Comparison of ENCODE assay signal across 13 cellular contexts in genomic region chr20:24502184-24502583, GRCh38. TPM values are rescaled to one million over a fixed set of nuclear protein-coding genes. Genes with fewer than 3 reads are reported as not detected.
DNase-seq lines count a peak whose midpoint lies in the region; ATAC-seq and TF ChIP-seq lines count a peak whose summit lies in the region.
"Had no signal": no experiment of that assay in that cellular context is flagged by ENCODE, and none has a peak within 500 bp of the region (broad histone marks: within the 10 kb centered on the region; RNA-seq: fewer than 3 reads in every experiment).

No MANE protein-coding gene starts in this region.

- no peaks in the 10 kb centered on the region for H3K27me3 ChIP-seq in SJCRH30
- H3K27me3 ChIP-seq in suprapubic skin, result no peaks in the 10 kb centered on the region

- H3K4me1 ChIP-seq in SJCRH30, result no peaks in the 10 kb centered on the region
- no peaks in the 10 kb centered on the region for H3K4me1 ChIP-seq in suprapubic skin

- no peak for TF ChIP-seq CTCF in fibroblast of villous mesenchyme (IDR thresholded peaks at IDR 0.05; ENCODE audit: insufficient read depth, low read depth, low read length)
- no peak for TF ChIP-seq CTCF in suprapubic skin (IDR thresholded peaks at IDR 0.05)

- H3K4me3 ChIP-seq in SJCRH30 (no peak overlapping the region), fibroblast of villous mesenchyme (ENCODE audit: low read depth, low read length) (no peak overlapping the region), suprapubic skin (no peak overlapping the region)

- TF ChIP-seq EP300 in suprapubic skin (IDR thresholded peaks at IDR 0.05), result no peak

- WGBS in suprapubic skin, result 59% methylated on average over 7 of the region's 7 CpGs

- H3K9me3 ChIP-seq in SJCRH30 (replicated peaks) (no peaks in the 10 kb centered on the region), suprapubic skin (no peaks in the 10 kb centered on the region)

- no peak overlapping the region for H3K27ac ChIP-seq in SJCRH30
- no peak overlapping the region for H3K27ac ChIP-seq in suprapubic skin

- DNase-seq in COLO829 (ENCODE audit: low spot score), result peak; percentile 24
- peak; percentile 20 to 27 for DNase-seq in SJCRH30
- peak; percentile 15 for DNase-seq in fibroblast of villous mesenchyme (ENCODE audit: low read depth)
- peak; percentile 89 for DNase-seq in pons (ENCODE audit: low spot score)
- no peak for DNase-seq in suprapubic skin (ENCODE audit: low spot score in 2 of 2)
- DNase-seq in NCI-H1105 (lab: John Stamatoyannopoulos, UW), result no peak
- DNase-seq: DMS53, NCI-H510A, T-helper 2 cell had no signal

- TF ChIP-seq POLR2A in suprapubic skin (IDR thresholded peaks at IDR 0.05), result no peak

- H3K36me3 ChIP-seq in SJCRH30, result no peaks in the 10 kb centered on the region
- H3K36me3 ChIP-seq in suprapubic skin, result no peaks in the 10 kb centered on the region

- ATAC-seq in HG02981 (IDR thresholded peaks at IDR 0.05; ENCODE audit: unreplicated experiment) (no peak), GM19463 (IDR thresholded peaks at IDR 0.05; ENCODE audit: unreplicated experiment) (no peak)

RNA-seq across cellular contexts. Expression of gene SYNDIG1, which starts 32.8 kb away (rescaled TPM):
- total RNA-seq in SJCRH30 (2014; rRNA removed; shearing (Covaris generic)), result 0.05 TPM in 1 of 2 replicates, not detected in the other
- total RNA-seq in fibroblast of villous mesenchyme, result under 0.01 TPM in 1 of 2 replicates, not detected in the other
- not detected for total RNA-seq in suprapubic skin
- total RNA-seq: activated T-helper 1 cell treated with anti-CD3 and anti-CD28 coated beads, Interleukin-12 subunit alpha, Interleukin-12 subunit beta, Interleukin-2, Interleukin-4 antibody, amounts not matched to agents 30 ng/mL and 10 ng/mL and 1 ng/mL, durations not matched to agents 14 hours and 24 hours and 36 hours; glomerular endothelial cell had no signal

Comparison
In these comparisons a context has a peak if more than half of its experiments do, and no peak if none do; other contexts are left out.
1. DNase-seq: peak in COLO829 (single experiment), SJCRH30 (2 of 2), fibroblast of villous mesenchyme (single experiment) and pons (single experiment); none in suprapubic skin (0 of 2) and NCI-H1105 (single experiment).